21 cellular contexts compared by ENCODE assay signal in the genomic region with DNA sequence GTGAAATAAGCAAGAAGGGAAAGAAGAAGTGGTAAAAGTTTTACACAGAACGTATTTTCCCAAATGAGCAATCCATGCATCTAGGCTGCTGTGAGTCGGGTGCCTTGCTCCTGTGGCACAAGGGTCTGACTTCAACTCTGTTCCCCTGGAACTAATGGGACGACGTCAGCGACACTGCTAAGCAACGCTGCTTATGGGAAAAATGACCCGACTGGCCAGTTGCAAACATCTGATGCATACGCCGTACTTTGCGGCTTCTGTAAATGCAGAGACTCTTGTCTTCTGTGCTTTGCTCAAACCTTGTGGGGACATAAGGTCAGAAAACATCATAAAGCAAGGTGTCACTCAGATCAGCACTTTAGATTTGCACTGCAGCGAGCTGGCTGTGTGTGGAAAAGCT.
DNase-seq lines count a peak whose midpoint lies in the region; ATAC-seq, FAIRE-seq and TF ChIP-seq lines count a peak whose summit lies in the region.
"Had no signal": no experiment of that assay in that cellular context is flagged by ENCODE, and none has a peak within 500 bp of the region (broad histone marks: within the 10 kb centered on the region; RNA-seq: fewer than 3 reads in every experiment).

No MANE protein-coding gene starts in this region.

- H3K36me3 ChIP-seq in HCT116 (ENCODE audit: control insufficient read depth in 1 of 2, insufficient read depth in 2 of 2, low read length in 2 of 2), result peaks cover 2 to 11% of the 10 kb centered on the region in 2 experiments; a peak in 1 of 4 replicates
- H3K36me3 ChIP-seq in K562 (ENCODE audit: control insufficient read depth, insufficient read depth, low read length), result no peaks in the 10 kb centered on the region
- H3K36me3 ChIP-seq in neuronal stem cell (replicated peaks in 1 of 2; ENCODE audit: control insufficient read depth in 2 of 2, insufficient read depth in 2 of 2, low read length in 2 of 2), result no peaks in the 10 kb centered on the region
- no peaks in the 10 kb centered on the region for H3K36me3 ChIP-seq in MM.1S (replicated peaks; ENCODE audit: insufficient read depth, low read length)

- H3K9me2 ChIP-seq in HCT116 (ENCODE audit: insufficient read depth) (no peaks in the 10 kb centered on the region), MM.1S (replicated peaks; ENCODE audit: insufficient read depth, low read length) (no peaks in the 10 kb centered on the region)

- H4K8ac ChIP-seq in neuronal stem cell (ENCODE audit: low read depth, low read length), result no peak overlapping the region

- in situ Hi-C loops in K562 (cut with MboI), result loop anchor here (10.0 kb wide), 1 partner anchor 792 kb away; no protein-coding TSS in a partner anchor

- no peak overlapping the region for H3K23ac ChIP-seq in neuronal stem cell (ENCODE audit: low read depth, low read length, poor library complexity)

- no peaks in the 10 kb centered on the region for H3F3A ChIP-seq in MM.1S (ENCODE audit: insufficient read depth, low read length)

- RAD21 ChIA-PET in HCT116 (lab: Charles Lee; ENCODE audit: low non-redundant PET in 1 of 2, low total read pairs in 2 of 2, uncharacterized antibody in 2 of 2, unreplicated experiment in 2 of 2), result no interaction called here

- H2BK12ac ChIP-seq in neuronal stem cell (ENCODE audit: low read length), result no peak overlapping the region

- H4K91ac ChIP-seq in neuronal stem cell (ENCODE audit: low read depth, low read length, poor library complexity), result no peak overlapping the region

- H4K20me1 ChIP-seq in HCT116 (ENCODE audit: insufficient read depth) (no peaks in the 10 kb centered on the region), K562 (replicated peaks; ENCODE audit: control insufficient read depth, insufficient read depth, low read length) (no peaks in the 10 kb centered on the region), MM.1S (ENCODE audit: insufficient read depth, low read length) (no peaks in the 10 kb centered on the region; the same call in 1 of the 2 replicates)

- H2BK15ac ChIP-seq in neuronal stem cell (ENCODE audit: low read length), result no peak overlapping the region

- TF ChIP-seq CTCF in HCT116 (IDR thresholded peaks at IDR 0.05 in 2 of 3, conservative IDR thresholded peaks at IDR 0.05 in 1 of 3; ENCODE audit: borderline replicate concordance in 1 of 3, insufficient read depth in 1 of 3, low read depth in 2 of 3, low read length in 2 of 3) (no peak), K562 (IDR thresholded peaks at IDR 0.05 in 2 of 3, conservative IDR thresholded peaks at IDR 0.05 in 1 of 3; ENCODE audit: insufficient read depth in 2 of 3, low read depth in 1 of 3, low read length in 3 of 3) (no peak), MM.1S (IDR thresholded peaks at IDR 0.05; ENCODE audit: low read length) (no peak)

- no peak for ATAC-seq in HCT116
- ATAC-seq in K562, result no peak
- no peak for ATAC-seq in esophagus mucosa
- ATAC-seq in HG02884 (IDR thresholded peaks at IDR 0.05; ENCODE audit: unreplicated experiment), result no peak
- no peak for ATAC-seq in HG03159 (IDR thresholded peaks at IDR 0.05; ENCODE audit: unreplicated experiment)
- ATAC-seq: A549, GM23338 had no signal

- no peak overlapping the region for H2BK5ac ChIP-seq in neuronal stem cell (ENCODE audit: low read length)

- H2AFZ ChIP-seq in HCT116 (ENCODE audit: low read depth, low read length, poor library complexity, severe bottlenecking), result no peak overlapping the region
- H2AFZ ChIP-seq in K562 (ENCODE audit: low read depth, low read length), result no peak overlapping the region
- H2AFZ ChIP-seq in neuronal stem cell (ENCODE audit: low read length), result peak overlapping the region; percentile 42
- H2AFZ ChIP-seq in MM.1S (ENCODE audit: low read length), result no peak overlapping the region
- H2AFZ ChIP-seq: GM23338 had no signal

- TF ChIP-seq RAD21 in HCT116 (IDR thresholded peaks at IDR 0.05; ENCODE audit: low read depth) (no peak), K562 (CRISPR knock-in tag; conservative IDR thresholded peaks at IDR 0.05 in 1 of 2, IDR thresholded peaks at IDR 0.05 in 1 of 2) (no peak)

- H3K4me1 ChIP-seq in HCT116 (ENCODE audit: control insufficient read depth in 1 of 2, insufficient read depth in 2 of 2, low read length in 2 of 2), result peaks cover 29 to 34% of the 10 kb centered on the region in 2 experiments
- no peaks in the 10 kb centered on the region for H3K4me1 ChIP-seq in K562 (replicated peaks in 1 of 2; ENCODE audit: control insufficient read depth in 2 of 2, insufficient read depth in 2 of 2, low read length in 2 of 2)
- H3K4me1 ChIP-seq in neuronal stem cell (ENCODE audit: control insufficient read depth in 2 of 2, insufficient read depth in 1 of 2, low read depth in 1 of 2, low read length in 2 of 2), result peaks cover 0 to 3% of the 10 kb centered on the region in 2 donors
- H3K4me1 ChIP-seq in MM.1S (ENCODE audit: low read length), result no peaks in the 10 kb centered on the region
- H3K4me1 ChIP-seq: A549 had no signal

- no peaks in the 10 kb centered on the region for H3K9me1 ChIP-seq in K562 (ENCODE audit: control insufficient read depth, insufficient read depth, low read length)

- peak; percentile 51 for FAIRE-seq in K562 (lab: Jason Lieb, UNC)
- FAIRE-seq: A549, D721Med, G401.6, GM12891, HTR-8/SVneo had no signal

- H3K9ac ChIP-seq in HCT116 (ENCODE audit: low read length), result no peak overlapping the region
- H3K9ac ChIP-seq in K562 (ENCODE audit: insufficient read depth in 1 of 2, low read depth in 2 of 2, low read length in 2 of 2), result no peak overlapping the region
- no peak overlapping the region for H3K9ac ChIP-seq in neuronal stem cell (ENCODE audit: low read depth, low read length, poor library complexity)
- H3K9ac ChIP-seq in MM.1S (ENCODE audit: low read length), result no peak overlapping the region

- H3K4ac ChIP-seq in neuronal stem cell (ENCODE audit: low read length), result no peak overlapping the region

- intact Hi-C loops in HCT116 (cut with micrococcal nuclease) (no loop called here), K562 (cut with micrococcal nuclease) (no loop called here)

- BruUV-seq in HCT116 (replicated peaks; lab: Mats Ljungman, UMichigan), result no TSS peak
- no TSS peak for BruUV-seq in K562 (replicated peaks; lab: Mats Ljungman, UMichigan)

- CTCF ChIA-PET in HCT116 (lab: Charles Lee), result no interaction called here
- CTCF ChIA-PET in K562 (lab: Yijun Ruan, JAX; ENCODE audit: low intra/inter-chr PET ratio), result no interaction called here

- TF ChIP-seq EP300 in K562 (IDR thresholded peaks at IDR 0.05; ENCODE audit: low read length), result no peak

- H2BK120ac ChIP-seq in neuronal stem cell (ENCODE audit: low read depth, low read length), result no peak overlapping the region

- no peak overlapping the region for H3K14ac ChIP-seq in neuronal stem cell (ENCODE audit: low read length)

- no peak for TF ChIP-seq POLR2A in HCT116 (IDR thresholded peaks at IDR 0.05; ENCODE audit: borderline replicate concordance, extremely low read depth, insufficient read depth, insufficient read length)
- no peak for TF ChIP-seq POLR2A in K562 (conservative IDR thresholded peaks at IDR 0.05)

- under 1% methylated on average over 11 of the region's 11 CpGs for WGBS in K562 (ENCODE audit: insufficient coverage, low coverage, missing lambda C conversion rate)
- no CpG with 5 or more reads among the region's 11 CpGs for WGBS in neuronal stem cell (ENCODE audit: extremely low coverage in 2 of 2, insufficient read length in 2 of 2, insufficient replicate concordance in 1 of 2), 2 donors

- no peak overlapping the region for H3K18ac ChIP-seq in neuronal stem cell (ENCODE audit: low read length)

- H3K79me1 ChIP-seq in neuronal stem cell (ENCODE audit: low read depth, low read length), result no peaks in the 10 kb centered on the region

- no peak for DNase-seq in HCT116 (ENCODE audit: low read depth, low spot score)
- DNase-seq in M059J (ENCODE audit: low read depth), result peak; percentile 6
- DNase-seq in K562 (ENCODE audit: extremely low read depth in 1 of 4, low spot score in 3 of 4), result peak in 1 of 4 experiments; percentile 4
- no peak for DNase-seq in neuronal stem cell (ENCODE audit: low spot score)
- DNase-seq in MM.1S, result no peak
- DNase-seq: AML-193; Caco-2; CD4-positive, alpha-beta T cell; H7; IMR-90; KBM-7 had no signal

- H2AK5ac ChIP-seq in neuronal stem cell (ENCODE audit: low read depth, low read length), result no peak overlapping the region

- H3K27me3 ChIP-seq in HCT116 (ENCODE audit: insufficient read depth, low read length), result no peaks in the 10 kb centered on the region
- H3K27me3 ChIP-seq in K562 (ENCODE audit: control insufficient read depth in 2 of 2, insufficient read depth in 2 of 2, low read length in 2 of 2), result peaks cover 8 to 9% of the 10 kb centered on the region in 2 experiments; a peak in 4 of 5 replicates
- no peaks in the 10 kb centered on the region for H3K27me3 ChIP-seq in neuronal stem cell (ENCODE audit: control insufficient read depth in 3 of 3, insufficient read depth in 3 of 3, low read depth in 1 of 3, low read length in 3 of 3)
- H3K27me3 ChIP-seq in MM.1S (replicated peaks; ENCODE audit: insufficient read depth, low read length), result no peaks in the 10 kb centered on the region

- H3K27ac ChIP-seq in HCT116 (ENCODE audit: low read depth, low read length) (peak overlapping the region; percentile 19), K562 (ENCODE audit: extremely low read depth, low read depth, low read length) (no peak overlapping the region), neuronal stem cell (replicated peaks; ENCODE audit: low read length) (no peak overlapping the region), MM.1S (ENCODE audit: low read length) (no peak overlapping the region)
- H3K27ac ChIP-seq: A549, C4-2B had no signal

- POLR2A ChIA-PET in HCT116 (lab: Charles Lee) (interaction anchor here (1.2 kb wide), 1 partner anchor 19 kb away, joined by 3 read pairs; no protein-coding TSS in a partner anchor), K562 (lab: Yijun Ruan, JAX) (no interaction called here)

- H3K9me3 ChIP-seq in HCT116 (ENCODE audit: control insufficient read depth in 1 of 2, insufficient read depth in 1 of 2, low read depth in 1 of 2, low read length in 2 of 2) (no peaks in the 10 kb centered on the region), K562 (replicated peaks; ENCODE audit: control insufficient read depth, insufficient read depth, low read depth, low read length) (no peaks in the 10 kb centered on the region), neuronal stem cell (replicated peaks in 1 of 2; ENCODE audit: control insufficient read depth in 2 of 2, insufficient read depth in 1 of 2, low read depth in 1 of 2, low read length in 2 of 2) (no peaks in the 10 kb centered on the region), MM.1S (replicated peaks; ENCODE audit: insufficient read depth, low read length) (no peaks in the 10 kb centered on the region)
- H3K9me3 ChIP-seq: A549, Caco-2 had no signal

- H3K79me2 ChIP-seq in HCT116 (ENCODE audit: insufficient read depth, low read length), result peaks cover 29% of the 10 kb centered on the region
- H3K79me2 ChIP-seq in K562 (ENCODE audit: control insufficient read depth, insufficient read depth, low read length), result no peaks in the 10 kb centered on the region
- H3K79me2 ChIP-seq in MM.1S (ENCODE audit: low read length), result no peaks in the 10 kb centered on the region

- no peak overlapping the region for H3K4me2 ChIP-seq in HCT116 (ENCODE audit: low read length)
- no peak overlapping the region for H3K4me2 ChIP-seq in K562 (ENCODE audit: insufficient read depth, low read length)
- H3K4me2 ChIP-seq in neuronal stem cell (ENCODE audit: insufficient read depth, low read length, poor library complexity, severe bottlenecking), result no peak overlapping the region
- H3K4me2 ChIP-seq in MM.1S (ENCODE audit: low read depth, low read length), result no peak overlapping the region
- H3K4me2 ChIP-seq: A549, GM23338 had no signal

- no peak overlapping the region for H3K4me3 ChIP-seq in HCT116 (replicated peaks in 1 of 2; ENCODE audit: low read depth in 1 of 2, low read length in 2 of 2)
- no peak overlapping the region for H3K4me3 ChIP-seq in K562
- no peak overlapping the region for H3K4me3 ChIP-seq in neuronal stem cell (ENCODE audit: low read length in 2 of 2)
- H3K4me3 ChIP-seq in MM.1S (ENCODE audit: low read length), result no peak overlapping the region
- H3K4me3 ChIP-seq: A549, GM23338 had no signal
